ENCODE assay signal across 14 cellular contexts in the genomic region with DNA sequence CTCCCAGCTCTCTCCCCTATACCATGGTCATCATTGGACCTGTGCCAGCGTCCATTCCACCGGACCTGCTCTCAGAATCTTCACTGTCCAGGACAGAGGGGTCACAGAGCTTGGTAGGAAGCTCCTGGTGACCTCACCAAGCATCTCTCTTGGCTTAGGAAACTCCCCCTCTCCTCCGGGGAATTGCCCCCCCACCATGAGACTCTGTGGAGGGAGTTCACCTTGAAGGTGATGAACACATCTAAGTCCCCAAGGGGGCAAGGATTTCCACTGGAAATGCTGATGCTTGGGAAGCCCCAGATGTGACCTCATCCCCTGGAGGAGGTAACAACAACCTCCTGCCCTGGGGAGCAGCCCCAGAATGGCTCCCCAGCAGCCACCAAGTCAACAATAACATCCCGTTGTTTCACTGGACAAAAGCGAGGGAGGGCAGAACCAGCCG. TPM values are rescaled to one million over a fixed set of nuclear protein-coding genes. Genes with fewer than 3 reads are reported as not detected.
DNase-seq lines count a peak whose midpoint lies in the region; ATAC-seq and TF ChIP-seq lines count a peak whose summit lies in the region.
"Had no signal": no experiment of that assay in that cellular context is flagged by ENCODE, and none has a peak within 500 bp of the region (broad histone marks: within the 10 kb centered on the region; RNA-seq: fewer than 3 reads in every experiment).

No MANE protein-coding gene starts in this region.

- peak overlapping the region; percentile 80 to 95 for H3K4me3 Mint-ChIP-seq in activated T-cell treated with anti-CD3 and anti-CD28 coated beads, Interleukin-2, amount 50 U/mL, for 72 hours
- H3K4me3 Mint-ChIP-seq in stimulated activated naive CD8-positive, alpha-beta T cell treated with anti-CD3 and anti-CD28 coated beads, Interleukin-15, Interleukin-2, amounts not matched to agents 100 ng/mL and 50 ng/mL, for 24 hours: peak overlapping the region; percentile 95
- H3K4me3 Mint-ChIP-seq in immature natural killer cell: peak overlapping the region in 1 of 5 donors; percentile 4

- TF ChIP-seq CTCF in OCI-LY3 (IDR thresholded peaks at IDR 0.05; ENCODE audit: low read depth, low read length): no peak
- TF ChIP-seq CTCF in fibroblast of mammary gland (conservative IDR thresholded peaks at IDR 0.05; ENCODE audit: control insufficient read depth, insufficient read depth, low read depth, low read length): no peak

- peak overlapping the region; percentile 95 for H3K4me3 ChIP-seq in OCI-LY3 (ENCODE audit: low read length)
- H3K4me3 ChIP-seq in fibroblast of mammary gland (ENCODE audit: control insufficient read depth, low read depth, low read length): peak overlapping the region; percentile 77

- H3K27ac Mint-ChIP-seq in activated T-cell treated with anti-CD3 and anti-CD28 coated beads, Interleukin-2, amount 50 U/mL, for 72 hours: no peak overlapping the region
- H3K27ac Mint-ChIP-seq in stimulated activated naive CD8-positive, alpha-beta T cell treated with anti-CD3 and anti-CD28 coated beads, Interleukin-15, Interleukin-2, amounts not matched to agents 100 ng/mL and 50 ng/mL, for 24 hours: peak overlapping the region; percentile 93
- H3K27ac Mint-ChIP-seq in immature natural killer cell: no peak overlapping the region

- peaks cover 98% of the 10 kb centered on the region for H3K79me2 ChIP-seq in OCI-LY3 (ENCODE audit: low read length)

- ATAC-seq in activated T-cell treated with anti-CD3 and anti-CD28 coated beads, Interleukin-2, amount 50 U/mL, for 72 hours (replicated peaks in 1 of 2): no peak

- H3K9me3 Mint-ChIP-seq in activated T-cell treated with anti-CD3 and anti-CD28 coated beads, Interleukin-2, amount 50 U/mL, for 72 hours: no peaks in the 10 kb centered on the region
- no peaks in the 10 kb centered on the region for H3K9me3 Mint-ChIP-seq in stimulated activated naive CD8-positive, alpha-beta T cell treated with anti-CD3 and anti-CD28 coated beads, Interleukin-15, Interleukin-2, amounts not matched to agents 100 ng/mL and 50 ng/mL, for 24 hours
- H3K9me3 Mint-ChIP-seq in immature natural killer cell: no peaks in the 10 kb centered on the region
- H3K9me3 Mint-ChIP-seq: nephron had no signal

- peak overlapping the region; percentile 99 for H3K9ac ChIP-seq in OCI-LY3 (ENCODE audit: low read length)
- H3K9ac ChIP-seq: KMS-11 had no signal

- DNase-seq in activated T-cell treated with anti-CD3 and anti-CD28 coated beads, Interleukin-2, amount 50 U/mL, for 72 hours: no peak
- no peak for DNase-seq in activated T-cell treated with anti-CD3 and anti-CD28 coated beads, Interleukin-2, amount 50 U/mL, for 1 hour
- DNase-seq in fibroblast of mammary gland (ENCODE audit: low read depth) (peak; percentile 43), NCI-H82 (lab: John Stamatoyannopoulos, UW) (no peak), immature natural killer cell (no peak), AG08396 (ENCODE audit: low spot score) (no peak)
- DNase-seq: activated naive CD4-positive, alpha-beta T cell; cortex of kidney; islet precursor cell; NCI-H2081 had no signal

- peak overlapping the region; percentile 95 for H3K4me2 ChIP-seq in OCI-LY3 (ENCODE audit: low read length)
- H3K4me2 ChIP-seq: KMS-11 had no signal

- H3K36me3 Mint-ChIP-seq in activated T-cell treated with anti-CD3 and anti-CD28 coated beads, Interleukin-2, amount 50 U/mL, for 72 hours (ENCODE audit: insufficient read depth in 2 of 2): peaks cover 4 to 18% of the 10 kb centered on the region in 2 donors
- H3K36me3 Mint-ChIP-seq in stimulated activated naive CD8-positive, alpha-beta T cell treated with anti-CD3 and anti-CD28 coated beads, Interleukin-15, Interleukin-2, amounts not matched to agents 100 ng/mL and 50 ng/mL, for 24 hours (ENCODE audit: low read depth): peaks cover 68% of the 10 kb centered on the region
- H3K36me3 Mint-ChIP-seq in immature natural killer cell: peaks cover 0 to 4% (median 3%) of the 10 kb centered on the region in 3 donors

- no peaks in the 10 kb centered on the region for H3K9me3 ChIP-seq in OCI-LY3 (ENCODE audit: insufficient read depth, low read length)

- H3K27ac ChIP-seq in OCI-LY3 (ENCODE audit: low read length): peak overlapping the region; percentile 85
- H3K27ac ChIP-seq: KMS-11 had no signal

- peaks cover 76% of the 10 kb centered on the region for H3K36me3 ChIP-seq in OCI-LY3 (replicated peaks; ENCODE audit: low read depth, low read length)

- no peaks in the 10 kb centered on the region for H3K27me3 ChIP-seq in OCI-LY3 (ENCODE audit: low read depth, low read length)

- no peak overlapping the region for H2AFZ ChIP-seq in OCI-LY3 (ENCODE audit: low read depth, low read length)

- H3K4me1 Mint-ChIP-seq in activated T-cell treated with anti-CD3 and anti-CD28 coated beads, Interleukin-2, amount 50 U/mL, for 72 hours (ENCODE audit: low read depth): peaks cover 77% of the 10 kb centered on the region
- peaks cover 82% of the 10 kb centered on the region for H3K4me1 Mint-ChIP-seq in stimulated activated naive CD8-positive, alpha-beta T cell treated with anti-CD3 and anti-CD28 coated beads, Interleukin-15, Interleukin-2, amounts not matched to agents 100 ng/mL and 50 ng/mL, for 24 hours (ENCODE audit: low read depth)
- peaks cover 27 to 56% of the 10 kb centered on the region in 2 donors for H3K4me1 Mint-ChIP-seq in immature natural killer cell

- peaks cover 74% of the 10 kb centered on the region for H3K4me1 ChIP-seq in OCI-LY3 (ENCODE audit: low read length)

- peaks cover 74% of the 10 kb centered on the region for H4K20me1 ChIP-seq in OCI-LY3 (ENCODE audit: insufficient read depth, low read length)

- no peaks in the 10 kb centered on the region for H3K27me3 Mint-ChIP-seq in activated T-cell treated with anti-CD3 and anti-CD28 coated beads, Interleukin-2, amount 50 U/mL, for 72 hours (ENCODE audit: low read depth)
- no peaks in the 10 kb centered on the region for H3K27me3 Mint-ChIP-seq in stimulated activated naive CD8-positive, alpha-beta T cell treated with anti-CD3 and anti-CD28 coated beads, Interleukin-15, Interleukin-2, amounts not matched to agents 100 ng/mL and 50 ng/mL, for 24 hours
- peaks cover 0 to 2% (median 2%) of the 10 kb centered on the region in 3 donors for H3K27me3 Mint-ChIP-seq in immature natural killer cell (ENCODE audit: low read depth in 3 of 3)

RNA-seq across cellular contexts. Expression of gene SEMA7A, which starts 3.2 kb away (rescaled TPM):
- total RNA-seq in activated T-cell treated with anti-CD3 and anti-CD28 coated beads, Interleukin-2, amount 50 U/mL, for 72 hours: 10 to 100 TPM; 46.7 to 57.1 TPM
- 1 to 10 TPM in 1 of 3 donors, under 1 TPM in 1, not detected in 1; 0.90 to 3.7 TPM for polyA plus RNA-seq in immature natural killer cell

RNA-seq across cellular contexts. Expression of gene UBL7, which starts 30.4 kb away (rescaled TPM):
- 10 to 100 TPM; 47.8 to 55.1 TPM for total RNA-seq in activated T-cell treated with anti-CD3 and anti-CD28 coated beads, Interleukin-2, amount 50 U/mL, for 72 hours
- 100 to 1,000 TPM; 110 to 163 (median 128) TPM for polyA plus RNA-seq in immature natural killer cell
